In the genomic region with DNA sequence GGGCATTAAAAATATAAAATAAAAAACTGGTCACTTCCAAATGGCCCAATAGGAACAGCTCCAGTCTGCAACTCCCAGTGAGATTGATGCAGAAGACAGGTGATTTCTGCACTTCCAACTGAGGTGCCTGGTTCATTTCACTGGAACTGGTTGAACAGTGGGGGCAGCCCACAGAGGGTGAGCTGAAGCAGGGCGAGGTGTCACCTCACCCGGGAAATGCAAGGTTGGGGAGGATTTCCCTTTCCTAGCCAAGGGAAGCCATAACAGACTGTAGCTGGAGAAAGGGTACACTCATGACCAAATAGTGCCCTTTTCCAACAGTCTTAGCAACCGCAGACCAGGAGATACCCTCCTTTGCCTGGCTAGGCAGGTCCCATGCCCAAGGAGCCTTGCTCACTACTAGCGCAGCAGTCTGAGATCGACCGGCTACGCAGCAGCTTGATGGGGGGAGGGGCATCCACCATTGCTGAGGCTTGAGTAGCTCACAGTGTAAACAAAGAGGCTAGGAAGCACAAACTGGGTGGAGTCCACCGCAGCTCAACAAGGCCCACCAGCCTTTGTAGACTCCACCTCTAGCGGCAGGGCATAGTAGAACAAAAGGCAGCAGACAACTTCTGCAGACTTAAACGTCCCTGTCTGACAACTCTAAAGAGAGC, we compare ENCODE assay signal across 13 cellular contexts. TPM values are rescaled to one million over a fixed set of nuclear protein-coding genes. Genes with fewer than 3 reads are reported as not detected.
A peak's percentile ranks its signal among the peaks of the same experiment; 100 is the strongest.
DNase-seq lines count a peak whose midpoint lies in the region; ATAC-seq and TF ChIP-seq lines count a peak whose summit lies in the region.
"Had no signal": no experiment of that assay in that cellular context is flagged by ENCODE, and none has a peak within 500 bp of the region (broad histone marks: within the 10 kb centered on the region; RNA-seq: fewer than 3 reads in every experiment).

No MANE protein-coding gene starts in this region.

- H3K4me1 ChIP-seq in ES-I3 (ENCODE audit: insufficient read depth, low read length), result no peaks in the 10 kb centered on the region
- H3K4me1 ChIP-seq in aorta (ENCODE audit: control insufficient read depth in 1 of 2, insufficient read depth in 2 of 2, low read length in 2 of 2), result no peaks in the 10 kb centered on the region

- H3K27me3 Mint-ChIP-seq in chondrocyte (ENCODE audit: low read depth), result peaks cover 15% of the 10 kb centered on the region

- intact Hi-C loops in aorta (cut with DNase I), result no loop called here

- H3K4me3 ChIP-seq in aorta (ENCODE audit: low read length in 2 of 2), result no peak overlapping the region
- H3K4me3 ChIP-seq: skin epidermis had no signal

- H3K9me3 ChIP-seq in ES-I3 (ENCODE audit: control insufficient read depth, insufficient read depth, low read length) (no peaks in the 10 kb centered on the region), aorta (ENCODE audit: control insufficient read depth, low read length) (no peaks in the 10 kb centered on the region)

- H3K9ac ChIP-seq in ES-I3 (ENCODE audit: low read depth, low read length), result peak overlapping the region; percentile 36; the same call in 1 of the 2 replicates

- H3K4me3 Mint-ChIP-seq in chondrocyte (ENCODE audit: unreplicated experiment), result no peak overlapping the region

- ATAC-seq in aorta (ENCODE audit: low FRiP score), result no peak

- H3K27ac Mint-ChIP-seq in chondrocyte (ENCODE audit: unreplicated experiment), result no peak overlapping the region

- TF ChIP-seq CTCF in chondrocyte (IDR thresholded peaks at IDR 0.05), result no peak

- 63% methylated on average over 10 of the region's 10 CpGs for WGBS in aorta, 2 donors

- DNase-seq in NCI-H2227 treated with DMSO at 0.1 percent for 48 hours (lab: John Stamatoyannopoulos, UW) (peak; percentile 71), islet precursor cell (peak; percentile 91), 8988T (no peak), aorta (no peak), chondrocyte (ENCODE audit: low spot score) (no peak), AG08396 (ENCODE audit: low spot score) (no peak)
- DNase-seq in activated gamma-delta T cell treated with anti-CD3 and anti-CD28 coated beads, Interleukin-2, amount 50 U/mL, for 16 hours (ENCODE audit: low read depth), result peak; percentile 30
- DNase-seq: activated T-cell treated with anti-CD3 and anti-CD28 coated beads, Interleukin-2, amount 50 U/mL, for 4 hours had no signal

- H3K36me3 Mint-ChIP-seq in chondrocyte (ENCODE audit: low read depth), result peaks cover 2% of the 10 kb centered on the region

- no peaks in the 10 kb centered on the region for H3K27me3 ChIP-seq in aorta (ENCODE audit: control insufficient read depth in 1 of 2, insufficient read depth in 2 of 2, low read length in 1 of 2)

- H3K36me3 ChIP-seq in ES-I3 (ENCODE audit: insufficient read depth, low read length), result no peaks in the 10 kb centered on the region
- H3K36me3 ChIP-seq in aorta (ENCODE audit: control insufficient read depth in 1 of 2, insufficient read depth in 2 of 2, low read length in 1 of 2), result no peaks in the 10 kb centered on the region

- H3K27ac ChIP-seq in aorta (ENCODE audit: low read depth in 1 of 2, low read length in 2 of 2), result no peak overlapping the region
- H3K27ac ChIP-seq: skin epidermis had no signal

- H3K4me1 Mint-ChIP-seq in chondrocyte (ENCODE audit: low read depth), result no peaks in the 10 kb centered on the region

- H3K9me3 Mint-ChIP-seq in chondrocyte (ENCODE audit: low read depth), result peaks cover 6% of the 10 kb centered on the region
- H3K9me3 Mint-ChIP-seq: activated T-cell treated with anti-CD3 and anti-CD28 coated beads, Interleukin-2, amount 50 U/mL, for 4 hours had no signal

RNA-seq across cellular contexts. Expression of a gene that starts 12.7 kb away (rescaled TPM):
- not detected for total RNA-seq in aorta
- not detected for polyA plus RNA-seq in aorta
- total RNA-seq in chondrocyte, result not detected in 3 replicates
- total RNA-seq: endothelial cell of umbilical vein, LHCN-M2, lung microvascular endothelial cell had no signal
- polyA plus RNA-seq: endothelial cell of umbilical vein had no signal

RNA-seq across cellular contexts. Expression of a gene that starts 22.5 kb away (rescaled TPM):
- not detected for total RNA-seq in aorta
- polyA plus RNA-seq in aorta, result not detected
- total RNA-seq in chondrocyte, result not detected in 3 replicates
- total RNA-seq: endothelial cell of umbilical vein, LHCN-M2 had no signal

Comparison
In these comparisons a context has a peak if more than half of its experiments do, and no peak if none do; other contexts are left out.
1. DNase-seq: peak in NCI-H2227 treated with DMSO at 0.1 percent for 48 hours (single experiment), activated gamma-delta T cell treated with anti-CD3 and anti-CD28 coated beads, Interleukin-2, amount 50 U/mL, for 16 hours (single experiment) and islet precursor cell (single experiment); none in 8988T (single experiment), aorta (0 of 2), chondrocyte (single experiment) and AG08396 (single experiment).